8 cellular contexts compared by ENCODE assay signal in the genomic region with DNA sequence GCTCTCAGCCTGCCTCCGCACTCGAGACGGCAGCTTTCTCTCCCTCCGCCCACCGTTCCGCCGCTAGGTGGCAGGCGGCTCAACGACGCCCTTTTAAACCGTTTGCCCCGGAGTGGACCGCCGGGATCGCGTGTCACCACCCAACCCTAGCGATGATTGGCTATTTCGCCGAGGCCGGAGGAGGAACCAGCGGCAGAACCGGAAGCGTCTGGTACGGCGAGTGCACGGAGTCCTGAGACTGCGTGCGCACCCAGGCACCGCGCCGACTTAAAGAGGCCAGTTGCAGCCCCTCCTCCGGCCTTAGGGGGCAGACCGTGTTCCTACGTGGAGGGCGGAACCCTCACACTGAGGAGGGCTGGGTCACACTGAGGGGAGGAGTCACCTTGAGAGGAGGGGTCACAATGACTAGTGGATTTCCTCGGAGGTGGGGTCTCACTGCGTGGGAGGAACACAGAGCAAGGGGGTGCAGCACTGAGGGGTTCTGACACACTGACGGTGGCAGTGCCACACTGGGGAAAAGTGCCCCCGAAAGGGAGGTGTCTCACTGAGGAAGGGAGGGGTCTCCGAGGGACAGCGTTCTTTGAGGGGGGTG. TPM values are rescaled to one million over a fixed set of nuclear protein-coding genes. Genes with fewer than 3 reads are reported as not detected.
DNase-seq lines count a peak whose midpoint lies in the region; ATAC-seq and TF ChIP-seq lines count a peak whose summit lies in the region.

No MANE protein-coding gene starts in this region.

- peaks cover 5% of the 10 kb centered on the region for H3K36me3 Mint-ChIP-seq in type B pancreatic cell

- peak overlapping the region; percentile 64 for H4K8ac ChIP-seq in trophoblast cell (ENCODE audit: low read depth, low read length)

- H3K23ac ChIP-seq in trophoblast cell (ENCODE audit: low read length), result no peak overlapping the region

- H2AK5ac ChIP-seq in trophoblast cell (ENCODE audit: low read length), result no peak overlapping the region

- peaks cover 5% of the 10 kb centered on the region for H3K9me3 Mint-ChIP-seq in type B pancreatic cell

- H2BK12ac ChIP-seq in trophoblast cell (ENCODE audit: low read length), result no peak overlapping the region

- peak overlapping the region; percentile 20 for H3K27ac ChIP-seq in adipose tissue (ENCODE audit: low read depth, low read length)
- H3K27ac ChIP-seq in trophoblast cell (ENCODE audit: low read depth, low read length), result peak overlapping the region; percentile 65

- peak overlapping the region; percentile 98 for H3K4me3 Mint-ChIP-seq in type B pancreatic cell

- peak overlapping the region; percentile 33 for H3K9ac ChIP-seq in trophoblast cell (ENCODE audit: low read length)

- 0% methylated on average over 40 to 41 of the region's 41 CpGs for WGBS in adipose tissue, 3 donors
- WGBS in trophoblast cell (ENCODE audit: extremely low coverage, insufficient coverage, insufficient read length), result no CpG with 5 or more reads among the region's 41 CpGs

- H3K27me3 ChIP-seq in trophoblast cell (ENCODE audit: insufficient read depth, low read length), result no peaks in the 10 kb centered on the region

- H3K27ac Mint-ChIP-seq in type B pancreatic cell, result peak overlapping the region; percentile 100

- H2BK5ac ChIP-seq in trophoblast cell (ENCODE audit: low read depth, low read length, poor library complexity), result no peak overlapping the region

- ATAC-seq in HG02763 (IDR thresholded peaks at IDR 0.05; ENCODE audit: unreplicated experiment), result peak; percentile 85

- peaks cover 16 to 24% of the 10 kb centered on the region in 2 experiments for H3K36me3 ChIP-seq in trophoblast cell (ENCODE audit: control insufficient read depth in 1 of 2, insufficient read depth in 2 of 2, low read length in 2 of 2)

- intact Hi-C loops in cardiac septum (cut with DNase I), result loop anchor here (1.0 to 10.0 kb wide), 6 partner anchors 55 to 529 kb away; partner anchors contain the start of genes ATOSB, CCDC107, CREB3 and FANCG

- H2AFZ ChIP-seq in trophoblast cell (ENCODE audit: insufficient read depth, low read length, poor library complexity), result peak overlapping the region; percentile 56

- peaks cover 11 to 16% of the 10 kb centered on the region in 2 experiments for H3K4me1 ChIP-seq in trophoblast cell (ENCODE audit: control insufficient read depth in 1 of 2, insufficient read depth in 2 of 2, low read length in 2 of 2)

- H3K79me2 ChIP-seq in trophoblast cell (ENCODE audit: control insufficient read depth, insufficient read depth, low read length, poor library complexity), result peaks cover 5% of the 10 kb centered on the region

- peaks cover 19% of the 10 kb centered on the region for H3K4me1 Mint-ChIP-seq in type B pancreatic cell (ENCODE audit: unreplicated experiment)

- H4K12ac ChIP-seq in trophoblast cell (ENCODE audit: low read depth, low read length), result no peak overlapping the region

- TF ChIP-seq CTCF in GM12874 (IDR thresholded peaks at IDR 0.05; ENCODE audit: insufficient read depth, low read depth, low read length) (peak; percentile 85), type B pancreatic cell (conservative IDR thresholded peaks at IDR 0.05) (peak; percentile 98)

- H2BK120ac ChIP-seq in trophoblast cell (ENCODE audit: insufficient read depth, low read length, poor library complexity), result no peak overlapping the region

- H3K27me3 Mint-ChIP-seq in type B pancreatic cell, result no peaks in the 10 kb centered on the region

- DNase-seq in NCI-H1417 (lab: John Stamatoyannopoulos, UW) (peak; percentile 95 to 99 (median 97)), SW 1271 (lab: John Stamatoyannopoulos, UW) (peak; percentile 91 to 96), cardiac septum (ENCODE audit: low spot score) (peak; percentile 100), trophoblast cell (peak; percentile 100), type B pancreatic cell (ENCODE audit: extremely low spot score, unreplicated experiment) (peak; percentile 100)

- H3K79me1 ChIP-seq in trophoblast cell (ENCODE audit: low read length), result peaks cover 9% of the 10 kb centered on the region

- H3K18ac ChIP-seq in trophoblast cell (ENCODE audit: low read length), result no peak overlapping the region

- peak overlapping the region; percentile 80 for H3K4me3 ChIP-seq in trophoblast cell (ENCODE audit: low read depth, low read length)

- no peak overlapping the region for H3K14ac ChIP-seq in trophoblast cell (ENCODE audit: low read length)

- H3K4me2 ChIP-seq in trophoblast cell (ENCODE audit: low read length), result peak overlapping the region; percentile 96

- H3K9me3 ChIP-seq in trophoblast cell (ENCODE audit: insufficient read depth, low read depth, low read length), result peaks cover 1% of the 10 kb centered on the region

- H3K4ac ChIP-seq in trophoblast cell (ENCODE audit: low read depth, low read length), result no peak overlapping the region

- no peak overlapping the region for H4K91ac ChIP-seq in trophoblast cell (ENCODE audit: low read depth, low read length)

RNA-seq across cellular contexts. Expression of gene TESK1, which starts 1.0 kb away (rescaled TPM):
- polyA plus RNA-seq in adipose tissue, result 10 to 100 TPM; 22.6 to 98.7 (median 59.2) TPM
- 34.2 TPM for total RNA-seq in cardiac septum
- 29.2 and 29.7 TPM in 2 replicates for polyA plus RNA-seq in trophoblast cell (2013)
- total RNA-seq in type B pancreatic cell (ENCODE audit: low replicate concordance), result 30.6 and 42.4 TPM in 2 replicates

RNA-seq across cellular contexts. Expression of gene CD72, which starts 14.1 kb away (rescaled TPM):
- 1 to 10 TPM; 1.7 to 3.0 (median 1.8) TPM for polyA plus RNA-seq in adipose tissue
- total RNA-seq in cardiac septum (0.59 TPM), type B pancreatic cell (ENCODE audit: low replicate concordance) (1.5 and 2.8 TPM in 2 replicates)
- 2.1 TPM in 2 replicates for polyA plus RNA-seq in trophoblast cell (2013)

RNA-seq across cellular contexts. Expression of gene SIT1, which starts 46.6 kb away (rescaled TPM):
- polyA plus RNA-seq in adipose tissue, result 1 to 10 TPM in 2 of 3 donors, under 1 TPM in 1; 0.58 to 3.3 (median 1.0) TPM
- total RNA-seq in cardiac septum (not detected), type B pancreatic cell (ENCODE audit: low replicate concordance) (not detected in 2 replicates)
- 0.06 TPM in 1 of 2 replicates, not detected in the other for polyA plus RNA-seq in trophoblast cell (2013)

RNA-seq across cellular contexts. Expression of gene RMRP, which starts 53.7 kb away (rescaled TPM):
- 10 to 100 TPM in 2 of 3 donors, not detected in 1; 37.0 to 41.8 TPM for polyA plus RNA-seq in adipose tissue
- total RNA-seq in cardiac septum (10,677 TPM), type B pancreatic cell (ENCODE audit: low replicate concordance) (16,039 and 18,328 TPM in 2 replicates)
- polyA plus RNA-seq in trophoblast cell (2013), result 3.3 and 5.7 TPM in 2 replicates

RNA-seq across cellular contexts. Expression of gene CCDC107, which starts 54.0 kb away (rescaled TPM):
- polyA plus RNA-seq in adipose tissue, result 100 to 1,000 TPM in 1 of 3 donors, 10 to 100 TPM in 2; 35.5 to 121 (median 54.4) TPM
- 47.7 TPM for total RNA-seq in cardiac septum
- polyA plus RNA-seq in trophoblast cell (2013), result 10.1 and 10.2 TPM in 2 replicates
- 15.6 and 17.2 TPM in 2 replicates for total RNA-seq in type B pancreatic cell (ENCODE audit: low replicate concordance)

Comparison
In these comparisons a context has a peak if more than half of its experiments do, and no peak if none do; other contexts are left out.
1. Peak in every context shown above with its lines: DNase-seq, ATAC-seq, H3K4me3 ChIP-seq and H3K27ac ChIP-seq.